ENCODE assay signal across 8 cellular contexts in the genomic region with DNA sequence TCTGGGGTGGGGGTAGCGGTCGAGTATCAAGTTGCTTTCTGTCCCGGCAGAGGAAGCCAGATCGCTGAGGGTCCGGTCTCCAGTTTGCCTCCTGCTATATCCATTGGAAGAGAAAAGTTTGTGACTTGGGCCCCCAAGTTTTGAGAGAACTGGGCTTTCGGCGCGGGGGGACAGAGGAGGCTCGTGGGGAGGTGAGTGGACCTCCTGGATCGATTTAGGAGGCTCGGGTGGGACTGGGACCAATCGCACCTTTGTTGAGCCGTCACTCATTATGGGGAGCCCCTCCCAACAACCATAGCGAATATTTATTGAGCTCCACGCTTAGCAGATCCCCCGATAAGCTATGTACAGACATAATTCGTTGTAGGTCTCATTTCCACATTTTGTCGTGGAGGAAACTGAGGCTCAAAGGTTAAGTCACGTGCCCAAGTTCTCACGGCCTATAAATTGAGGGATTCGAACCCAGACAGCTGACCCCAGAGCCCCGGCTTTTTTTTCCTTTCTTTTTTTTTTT. TPM values are rescaled to one million over a fixed set of nuclear protein-coding genes. Genes with fewer than 3 reads are reported as not detected.
A peak's percentile ranks its signal among the peaks of the same experiment; 100 is the strongest.
DNase-seq lines count a peak whose midpoint lies in the region; ATAC-seq and TF ChIP-seq lines count a peak whose summit lies in the region.

No MANE protein-coding gene starts in this region.

- peaks cover 3% of the 10 kb centered on the region for H3K36me3 ChIP-seq in mucosa of stomach (ENCODE audit: control insufficient read depth, insufficient read depth, low read length)

- no peaks in the 10 kb centered on the region for H3K27me3 ChIP-seq in mucosa of stomach (ENCODE audit: control insufficient read depth, insufficient read depth, low read length)

- DNase-seq in Caki2 (ENCODE audit: low read depth) (peak; percentile 14), cardiac fibroblast (ENCODE audit: low read depth in 2 of 2) (peak in 1 of 2 donors; percentile 7), GM10266 (ENCODE audit: extremely low spot score) (no peak)

- peaks cover 18% of the 10 kb centered on the region for H3K4me1 ChIP-seq in mucosa of stomach (ENCODE audit: control insufficient read depth, insufficient read depth, low read length)

- H3K4me3 ChIP-seq in cardiac fibroblast (replicated peaks in 1 of 2; ENCODE audit: low read depth in 2 of 2, low read length in 2 of 2), result peak overlapping the region; percentile 83
- H3K4me3 ChIP-seq in mucosa of stomach (ENCODE audit: low read length), result peak overlapping the region; percentile 97

- no peaks in the 10 kb centered on the region for H3K9me3 Mint-ChIP-seq in IgD-negative memory B cell

- no peaks in the 10 kb centered on the region for H3K27me3 Mint-ChIP-seq in IgD-negative memory B cell

- H3K4me3 Mint-ChIP-seq in IgD-negative memory B cell, result peak overlapping the region; percentile 96 to 99 (median 97)

- no peaks in the 10 kb centered on the region for H3K9me3 ChIP-seq in mucosa of stomach (ENCODE audit: control insufficient read depth, low read length)

- peaks cover 12 to 22% (median 19%) of the 10 kb centered on the region in 3 donors for H3K4me1 Mint-ChIP-seq in IgD-negative memory B cell

- H3K27ac Mint-ChIP-seq in IgD-negative memory B cell, result peak overlapping the region; percentile 99 to 100 (median 100)

- TF ChIP-seq CTCF in cardiac fibroblast (IDR thresholded peaks at IDR 0.05; ENCODE audit: low read depth, low read length), result no peak
- no peak for TF ChIP-seq CTCF in GM10266 (IDR thresholded peaks at IDR 0.05; ENCODE audit: control insufficient read depth, insufficient read depth, low read depth, missing control alignments)

- H3K9ac ChIP-seq in mucosa of stomach (ENCODE audit: low read length), result peak overlapping the region; percentile 100

- no peaks in the 10 kb centered on the region for H3K36me3 Mint-ChIP-seq in IgD-negative memory B cell

- in situ Hi-C loops in Caki2 (cut with HindIII; ENCODE audit: low pct_unique_long_range_greater_than_20kb, low sequenced_read_pairs), result no loop called here

- no peak for ATAC-seq in GM21360 (IDR thresholded peaks at IDR 0.05; ENCODE audit: unreplicated experiment)
- ATAC-seq in GM18519 (IDR thresholded peaks at IDR 0.05; ENCODE audit: low FRiP score, unreplicated experiment), result no peak
- ATAC-seq in HG02798 (IDR thresholded peaks at IDR 0.05; ENCODE audit: poor library complexity, unreplicated experiment), result no peak

RNA-seq across cellular contexts. Expression of a gene that starts 0.9 kb away (rescaled TPM):
- 81.8 and 96.2 TPM in 2 replicates for total RNA-seq in Caki2 (2014; rRNA removed; shearing (Covaris generic); ENCODE audit: low replicate concordance)
- 91.4 TPM for polyA plus RNA-seq in IgD-negative memory B cell

RNA-seq across cellular contexts. Expression of a gene that starts 1.0 kb away (rescaled TPM):
- total RNA-seq in Caki2 (2014; rRNA removed; shearing (Covaris generic); ENCODE audit: low replicate concordance), result 32.9 and 47.2 TPM in 2 replicates
- 21.6 TPM for polyA plus RNA-seq in IgD-negative memory B cell

RNA-seq across cellular contexts. Expression of a gene that starts 10.2 kb away (rescaled TPM):
- total RNA-seq in Caki2 (2014; rRNA removed; shearing (Covaris generic); ENCODE audit: low replicate concordance), result 59.3 and 78.3 TPM in 2 replicates
- 37.6 TPM for polyA plus RNA-seq in IgD-negative memory B cell

RNA-seq across cellular contexts. Expression of a gene that starts 18.8 kb away (rescaled TPM):
- total RNA-seq in Caki2 (2014; rRNA removed; shearing (Covaris generic); ENCODE audit: low replicate concordance), result not detected in 2 replicates
- not detected for polyA plus RNA-seq in IgD-negative memory B cell

RNA-seq across cellular contexts. Expression of a gene that starts 22.9 kb away (rescaled TPM):
- 2.6 TPM in 1 of 2 replicates, not detected in the other for total RNA-seq in Caki2 (2014; rRNA removed; shearing (Covaris generic); ENCODE audit: low replicate concordance)
- polyA plus RNA-seq in IgD-negative memory B cell, result 1.8 TPM
